26 cellular contexts compared by ENCODE assay signal in the genomic region with DNA sequence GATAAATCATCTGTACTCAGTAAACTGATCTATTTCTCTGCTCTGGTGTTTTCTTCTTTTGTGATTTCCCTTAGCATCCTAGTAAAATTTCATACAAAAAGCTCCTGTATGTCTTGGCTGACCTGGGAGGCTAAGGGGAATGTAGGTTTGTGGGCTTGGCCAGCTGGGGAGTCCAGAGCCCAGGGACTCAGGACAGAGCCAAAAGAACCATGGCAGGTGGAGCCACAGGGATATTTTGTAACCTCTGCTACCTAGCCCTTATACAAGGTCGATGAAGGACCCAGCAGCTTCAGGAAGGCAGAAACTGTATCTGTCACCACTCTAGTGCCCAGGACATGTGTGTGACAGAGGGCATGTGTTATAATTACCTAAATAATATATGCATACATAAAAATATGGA.
"Had no signal": no experiment of that assay in that cellular context is flagged by ENCODE, and none has a peak within 500 bp of the region (broad histone marks: within the 10 kb centered on the region; RNA-seq: fewer than 3 reads in every experiment).

No MANE protein-coding gene starts in this region.

- H3K9me3 ChIP-seq: SJSA1 had no signal

- H3K4me3 ChIP-seq: cardiac muscle cell, SJSA1 had no signal

- H3K27ac ChIP-seq: brain microvascular endothelial cell, cardiac muscle cell, SJSA1 had no signal

- H3K4me1 Mint-ChIP-seq: activated T-helper 17 cell treated with anti-CD3 and anti-CD28 coated beads, Interleukin-2, amount 50 U/mL, for 72 hours; T-helper 17 cell had no signal

- H3K36me3 ChIP-seq: brain microvascular endothelial cell, cardiac muscle cell, SJSA1 had no signal

- H3K4me1 ChIP-seq: SJSA1 had no signal

- H3K27me3 ChIP-seq: brain microvascular endothelial cell, cardiac muscle cell had no signal

- H3K27me3 Mint-ChIP-seq: activated naive CD8-positive, alpha-beta T cell; activated T-helper 17 cell treated with anti-CD3 and anti-CD28 coated beads, Interleukin-2, amount 50 U/mL, for 72 hours had no signal

- H3K4me3 Mint-ChIP-seq: activated B cell treated with CpG ODN at 0.5 μM for 24 hours; activated CD4-positive, alpha-beta memory T cell treated with anti-CD3 and anti-CD28 coated beads, Interleukin-2, amount 10 ng/mL, durations not matched to agents 7 days and 5 days; activated naive CD4-positive, alpha-beta T cell treated with anti-CD3 and anti-CD28 coated beads for 36 hours; activated naive CD8-positive, alpha-beta T cell; activated T-helper 17 cell treated with anti-CD3 and anti-CD28 coated beads, Interleukin-2, amount 50 U/mL, for 72 hours; T-helper 17 cell had no signal

- H3K27ac Mint-ChIP-seq: activated B cell treated with CpG ODN at 0.5 μM for 24 hours; activated CD4-positive, alpha-beta memory T cell treated with anti-CD3 and anti-CD28 coated beads, Interleukin-2, amount 10 ng/mL, durations not matched to agents 7 days and 5 days; activated naive CD4-positive, alpha-beta T cell treated with anti-CD3 and anti-CD28 coated beads for 36 hours; activated naive CD8-positive, alpha-beta T cell; activated T-helper 17 cell treated with anti-CD3 and anti-CD28 coated beads, Interleukin-2, amount 50 U/mL, for 72 hours; T-helper 17 cell had no signal

- DNase-seq: activated B cell treated with CpG ODN at 0.5 μM for 24 hours; activated CD4-positive, alpha-beta memory T cell treated with anti-CD3 and anti-CD28 coated beads, Interleukin-2, amount 10 ng/mL, durations not matched to agents 7 days and 5 days; activated CD4-positive, alpha-beta T cell treated with anti-CD3 and anti-CD28 coated beads, Interleukin-2, amount 50 U/mL, for 1 hour; activated gamma-delta T cell; activated naive CD4-positive, alpha-beta T cell treated with anti-CD3 and anti-CD28 coated beads for 36 hours; activated T-cell treated with anti-CD3 and anti-CD28 coated beads for 4 hours; activated T-cell treated with anti-CD3 and anti-CD28 coated beads, Interleukin-2, amount 50 U/mL, for 48 hours; amygdala; brain microvascular endothelial cell; KG1; NCI-H1048; NCI-H146; NCI-H187 treated with DMSO at 0.1 percent for 48 hours; NCI-H2081 treated with DMSO at 0.1 percent for 48 hours; NCI-H446; NCI-H524; PC-3; SHP77; SW 1271; T-helper 17 cell; T-helper 9 cell had no signal

- H3K9me3 Mint-ChIP-seq: activated B cell treated with CpG ODN at 0.5 μM for 24 hours; activated naive CD4-positive, alpha-beta T cell treated with anti-CD3 and anti-CD28 coated beads for 36 hours had no signal

- ATAC-seq: activated T-helper 17 cell treated with anti-CD3 and anti-CD28 coated beads, Interleukin-2, amount 50 U/mL, for 72 hours; PC-3; SK-N-SH treated with all-trans-retinoic acid at 6 μM for 48 hours; T-helper 17 cell had no signal
